Comparison of ENCODE assay signal across 6 cellular contexts in the genomic region with DNA sequence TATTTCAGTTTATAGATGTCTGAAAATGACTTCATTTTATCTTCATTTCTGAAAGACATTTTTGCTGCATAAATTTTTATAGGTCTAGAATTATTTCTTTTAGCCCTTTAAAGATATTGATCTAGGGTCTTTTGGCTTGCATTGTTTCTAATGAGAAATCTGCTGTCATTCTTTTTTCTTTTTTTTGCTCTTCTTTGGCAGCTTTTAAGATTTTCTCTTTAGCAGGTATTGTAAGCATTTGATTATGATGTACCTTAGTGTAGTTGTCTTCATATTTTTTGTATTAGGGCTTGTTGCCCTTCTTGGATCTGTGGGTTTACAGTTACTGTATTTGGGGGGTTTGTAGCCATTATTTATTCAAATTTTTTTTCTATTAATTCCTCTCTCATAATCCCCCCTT.
"Had no signal": no experiment of that assay in that cellular context is flagged by ENCODE, and none has a peak within 500 bp of the region (broad histone marks: within the 10 kb centered on the region; RNA-seq: fewer than 3 reads in every experiment).

No MANE protein-coding gene starts in this region.

- H3K27ac Mint-ChIP-seq: IgD-negative memory B cell had no signal

- FAIRE-seq: HTR-8/SVneo had no signal

- DNase-seq: IMR-90, KBM-7, KG1 had no signal

- H3K27me3 Mint-ChIP-seq: IgD-negative memory B cell had no signal

- H3K9me3 Mint-ChIP-seq: IgD-negative memory B cell had no signal

- H3K27ac ChIP-seq: HL-60 had no signal

- H3K4me3 Mint-ChIP-seq: IgD-negative memory B cell had no signal
